Comparison of ENCODE assay signal across 19 cellular contexts in genomic region chr14:74347795-74348100, GRCh38. TPM values are rescaled to one million over a fixed set of nuclear protein-coding genes. Genes with fewer than 3 reads are reported as not detected.
A peak's percentile ranks its signal among the peaks of the same experiment; 100 is the strongest.
DNase-seq lines count a peak whose midpoint lies in the region; TF ChIP-seq lines count a peak whose summit lies in the region.
"Had no signal": no experiment of that assay in that cellular context is flagged by ENCODE, and none has a peak within 500 bp of the region (broad histone marks: within the 10 kb centered on the region; RNA-seq: fewer than 3 reads in every experiment).

No MANE protein-coding gene starts in this region.

- H3K9me3 ChIP-seq in HUES6 (ENCODE audit: control insufficient read depth, insufficient read depth, low read depth, low read length) (no peaks in the 10 kb centered on the region), endodermal cell (ENCODE audit: control insufficient read depth, low read length) (no peaks in the 10 kb centered on the region), iPS-20b (ENCODE audit: insufficient read depth, low read depth, low read length) (no peaks in the 10 kb centered on the region)
- H3K9me3 ChIP-seq: BLaER1 treated with 17β-estradiol and CSF1 and Interleukin-3, amounts not matched to agents 10 nM and 100 nM; HAP-1 had no signal

- H3K4me3 ChIP-seq in HUES6 (ENCODE audit: low read depth, low read length) = peak overlapping the region; percentile 83
- peak overlapping the region; percentile 85 for H3K4me3 ChIP-seq in endodermal cell (ENCODE audit: low read length)
- peak overlapping the region; percentile 89 for H3K4me3 ChIP-seq in iPS-20b (ENCODE audit: low read length)
- H3K4me3 ChIP-seq: BLaER1 treated with 17β-estradiol and CSF1 and Interleukin-3, amounts not matched to agents 10 nM and 100 nM; HAP-1 had no signal

- WGBS in endodermal cell (ENCODE audit: insufficient coverage in 1 of 2, insufficient read length in 1 of 2), 2 experiments = 0 to 17% methylated on average over 1 of the region's 1 CpG

- DNase-seq in AG20443 (ENCODE audit: low spot score) = peak; percentile 11
- peak; percentile 83 for DNase-seq in endodermal cell
- DNase-seq in NCI-H128 (lab: John Stamatoyannopoulos, UW; ENCODE audit: unreplicated experiment) = no peak
- no peak for DNase-seq in superior temporal gyrus (ENCODE audit: extremely low spot score)
- DNase-seq in stimulated activated CD4-positive, alpha-beta T cell treated with anti-CD3 and anti-CD28 coated beads, Interleukin-12 subunit alpha, Interleukin-12 subunit beta, amount 100 ng/mL, for 4 hours = no peak
- DNase-seq in activated naive CD4-positive, alpha-beta T cell treated with anti-CD3 and anti-CD28 coated beads, Interleukin-2, amount 10 ng/mL, durations not matched to agents 7 days and 5 days = no peak
- DNase-seq: CD8-positive, alpha-beta memory T cell; KBM-7; NCI-H1436 treated with DMSO at 0.1 percent for 48 hours; NCI-H2081; NCI-H774 had no signal

- H3K27me3 ChIP-seq in HUES6 (ENCODE audit: control insufficient read depth, insufficient read depth, low read length) (no peaks in the 10 kb centered on the region), endodermal cell (ENCODE audit: control insufficient read depth, insufficient read depth, low read length, poor library complexity, severe bottlenecking) (no peaks in the 10 kb centered on the region), iPS-20b (ENCODE audit: insufficient read depth, low read length) (no peaks in the 10 kb centered on the region)
- H3K27me3 ChIP-seq: BLaER1 treated with 17β-estradiol and CSF1 and Interleukin-3, amounts not matched to agents 10 nM and 100 nM had no signal

- H3K36me3 Mint-ChIP-seq in endodermal cell (ENCODE audit: low read depth) = peaks cover 18% of the 10 kb centered on the region
- H3K36me3 Mint-ChIP-seq in activated naive CD4-positive, alpha-beta T cell treated with anti-CD3 and anti-CD28 coated beads, Interleukin-2, amount 10 ng/mL, durations not matched to agents 7 days and 5 days = no peaks in the 10 kb centered on the region
- H3K36me3 Mint-ChIP-seq: CD8-positive, alpha-beta memory T cell had no signal

- H3K9me3 Mint-ChIP-seq in endodermal cell = no peaks in the 10 kb centered on the region
- no peaks in the 10 kb centered on the region for H3K9me3 Mint-ChIP-seq in activated naive CD4-positive, alpha-beta T cell treated with anti-CD3 and anti-CD28 coated beads, Interleukin-2, amount 10 ng/mL, durations not matched to agents 7 days and 5 days
- H3K9me3 Mint-ChIP-seq: CD8-positive, alpha-beta memory T cell had no signal

- peak overlapping the region; percentile 99 for H3K27ac ChIP-seq in HUES6 (ENCODE audit: low read depth, low read length)
- H3K27ac ChIP-seq in endodermal cell (ENCODE audit: low read depth, low read length) = peak overlapping the region; percentile 5
- peak overlapping the region; percentile 91 for H3K27ac ChIP-seq in iPS-20b (ENCODE audit: low read length)
- H3K27ac ChIP-seq: BLaER1 treated with 17β-estradiol and CSF1 and Interleukin-3, amounts not matched to agents 10 nM and 100 nM had no signal

- peak overlapping the region; percentile 99 for H3K9ac ChIP-seq in HUES6 (ENCODE audit: low read length)
- H3K9ac ChIP-seq in endodermal cell (ENCODE audit: extremely low read depth, low read length, poor library complexity, severe bottlenecking) = peak overlapping the region; percentile 6
- peak overlapping the region; percentile 95 for H3K9ac ChIP-seq in iPS-20b (ENCODE audit: low read depth, low read length)
- H3K9ac ChIP-seq: BLaER1 treated with 17β-estradiol and CSF1 and Interleukin-3, amounts not matched to agents 10 nM and 100 nM had no signal

- peak overlapping the region; percentile 93 for H3K4me3 Mint-ChIP-seq in endodermal cell
- H3K4me3 Mint-ChIP-seq in activated naive CD4-positive, alpha-beta T cell treated with anti-CD3 and anti-CD28 coated beads, Interleukin-2, amount 10 ng/mL, durations not matched to agents 7 days and 5 days = no peak overlapping the region
- H3K4me3 Mint-ChIP-seq: CD8-positive, alpha-beta memory T cell had no signal

- peak overlapping the region; percentile 89 for H3K27ac Mint-ChIP-seq in endodermal cell
- no peak overlapping the region for H3K27ac Mint-ChIP-seq in activated naive CD4-positive, alpha-beta T cell treated with anti-CD3 and anti-CD28 coated beads, Interleukin-2, amount 10 ng/mL, durations not matched to agents 7 days and 5 days
- H3K27ac Mint-ChIP-seq: CD8-positive, alpha-beta memory T cell had no signal

- H3K27me3 Mint-ChIP-seq in endodermal cell (ENCODE audit: insufficient read depth) = no peaks in the 10 kb centered on the region
- H3K27me3 Mint-ChIP-seq in activated naive CD4-positive, alpha-beta T cell treated with anti-CD3 and anti-CD28 coated beads, Interleukin-2, amount 10 ng/mL, durations not matched to agents 7 days and 5 days = peaks cover 42% of the 10 kb centered on the region

- H3K36me3 ChIP-seq in HUES6 (ENCODE audit: control insufficient read depth, insufficient read depth, low read length) = peaks cover 8% of the 10 kb centered on the region; the same call in 1 of the 2 replicates
- H3K36me3 ChIP-seq in endodermal cell (ENCODE audit: control insufficient read depth, insufficient read depth, low read length) = peaks cover 12% of the 10 kb centered on the region
- H3K36me3 ChIP-seq in iPS-20b (ENCODE audit: insufficient read depth, low read depth, low read length) = peaks cover 19% of the 10 kb centered on the region; the same call in 1 of the 2 replicates
- H3K36me3 ChIP-seq: BLaER1 treated with 17β-estradiol and CSF1 and Interleukin-3, amounts not matched to agents 10 nM and 100 nM; HAP-1 had no signal

- no peak for TF ChIP-seq CTCF in endodermal cell (conservative IDR thresholded peaks at IDR 0.05)

- H3K4me1 ChIP-seq in HUES6 (ENCODE audit: control insufficient read depth, insufficient read depth, low read length) = peaks cover 33% of the 10 kb centered on the region
- peaks cover 4% of the 10 kb centered on the region for H3K4me1 ChIP-seq in endodermal cell (ENCODE audit: control insufficient read depth, insufficient read depth, low read length)
- peaks cover 14% of the 10 kb centered on the region; the same call in 1 of the 2 replicates for H3K4me1 ChIP-seq in iPS-20b (ENCODE audit: insufficient read depth, low read length)

- peaks cover 30% of the 10 kb centered on the region for H3K4me1 Mint-ChIP-seq in endodermal cell
- no peaks in the 10 kb centered on the region for H3K4me1 Mint-ChIP-seq in activated naive CD4-positive, alpha-beta T cell treated with anti-CD3 and anti-CD28 coated beads, Interleukin-2, amount 10 ng/mL, durations not matched to agents 7 days and 5 days
- H3K4me1 Mint-ChIP-seq: CD8-positive, alpha-beta memory T cell had no signal

- CTCF ChIA-PET in activated naive CD4-positive, alpha-beta T cell treated with anti-CD3 and anti-CD28 coated beads, Interleukin-2, amount 10 ng/mL, durations not matched to agents 7 days and 5 days (lab: Charles Lee) = no interaction called here

RNA-seq across cellular contexts. Expression of gene VRTN, which starts 0.5 kb away (rescaled TPM):
- 100 to 1,000 TPM in 1 of 2 donors, 10 to 100 TPM in 1; 61.8 to 108 TPM for total RNA-seq in endodermal cell
- 17.8 TPM for polyA plus RNA-seq in endodermal cell (2013, experiment 1 of 2)
- 16.6 TPM for polyA plus RNA-seq in endodermal cell (2013, experiment 2 of 2)
- total RNA-seq: A172; CD8-positive, alpha-beta memory T cell; HT1080; NCI-H460; SK-MEL-5 had no signal
- polyA plus RNA-seq: CD8-positive, alpha-beta memory T cell had no signal

RNA-seq across cellular contexts. Expression of gene ABCD4, which starts 45.0 kb away (rescaled TPM):
- total RNA-seq in endodermal cell = 100 to 1,000 TPM; 153 to 239 TPM
- 112 TPM for polyA plus RNA-seq in endodermal cell (2013, experiment 1 of 2)
- 100 TPM for polyA plus RNA-seq in endodermal cell (2013, experiment 2 of 2)

Comparison
In these comparisons a context has a peak if more than half of its experiments do, and no peak if none do; other contexts are left out.
1. DNase-seq: peak in AG20443 (single experiment) and endodermal cell (single experiment); none in NCI-H128 (single experiment), superior temporal gyrus (single experiment), stimulated activated CD4-positive, alpha-beta T cell treated with anti-CD3 and anti-CD28 coated beads, Interleukin-12 subunit alpha, Interleukin-12 subunit beta, amount 100 ng/mL, for 4 hours (single experiment) and activated naive CD4-positive, alpha-beta T cell treated with anti-CD3 and anti-CD28 coated beads, Interleukin-2, amount 10 ng/mL, durations not matched to agents 7 days and 5 days (single experiment).
2. H3K27ac ChIP-seq: peak in every context shown above with its lines; median percentile 99 in HUES6; 91 in iPS-20b; 5 in endodermal cell.
3. H3K9ac ChIP-seq: peak in every context shown above with its lines; median percentile 99 in HUES6; 95 in iPS-20b; 6 in endodermal cell.
4. Peak in every context shown above with its lines, with median percentiles within 50 percentile points of each other: H3K4me3 ChIP-seq.